Comparison of ENCODE assay signal across 1 cellular context in the genomic region with DNA sequence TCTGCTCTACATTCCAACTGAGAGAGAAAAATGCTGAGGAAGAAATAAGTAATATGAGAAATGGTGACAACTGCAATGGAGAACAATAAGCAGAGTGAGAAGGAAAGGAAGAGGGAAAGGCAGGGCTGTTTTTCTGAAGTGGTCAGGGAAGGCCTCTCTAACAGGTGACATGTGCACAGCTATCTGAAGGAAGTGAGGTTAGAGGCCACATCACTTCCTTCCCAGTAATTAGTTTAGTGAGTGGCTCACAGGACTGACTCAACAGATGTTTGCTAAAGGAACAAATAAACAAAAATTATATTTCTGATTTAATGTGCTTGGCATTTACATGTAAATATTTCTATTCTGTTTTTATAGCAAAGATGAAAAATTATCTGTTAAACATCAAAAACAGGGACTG.
TF ChIP-seq lines count a peak whose summit lies in the region.

No MANE protein-coding gene starts in this region.

TF ChIP-seq in K562, 482 proteins besides CTCF, POLR2A, EP300 and RAD21 (continued from another document):
- TF ChIP-seq, protein P1, sequence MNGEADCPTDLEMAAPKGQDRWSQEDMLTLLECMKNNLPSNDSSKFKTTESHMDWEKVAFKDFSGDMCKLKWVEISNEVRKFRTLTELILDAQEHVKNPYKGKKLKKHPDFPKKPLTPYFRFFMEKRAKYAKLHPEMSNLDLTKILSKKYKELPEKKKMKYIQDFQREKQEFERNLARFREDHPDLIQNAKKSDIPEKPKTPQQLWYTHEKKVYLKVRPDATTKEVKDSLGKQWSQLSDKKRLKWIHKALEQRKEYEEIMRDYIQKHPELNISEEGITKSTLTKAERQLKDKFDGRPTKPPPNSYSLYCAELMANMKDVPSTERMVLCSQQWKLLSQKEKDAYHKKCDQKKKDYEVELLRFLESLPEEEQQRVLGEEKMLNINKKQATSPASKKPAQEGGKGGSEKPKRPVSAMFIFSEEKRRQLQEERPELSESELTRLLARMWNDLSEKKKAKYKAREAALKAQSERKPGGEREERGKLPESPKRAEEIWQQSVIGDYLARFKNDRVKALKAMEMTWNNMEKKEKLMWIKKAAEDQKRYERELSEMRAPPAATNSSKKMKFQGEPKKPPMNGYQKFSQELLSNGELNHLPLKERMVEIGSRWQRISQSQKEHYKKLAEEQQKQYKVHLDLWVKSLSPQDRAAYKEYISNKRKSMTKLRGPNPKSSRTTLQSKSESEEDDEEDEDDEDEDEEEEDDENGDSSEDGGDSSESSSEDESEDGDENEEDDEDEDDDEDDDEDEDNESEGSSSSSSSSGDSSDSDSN (IDR thresholded peaks at IDR 0.05; ENCODE audit: borderline replicate concordance in 1 of 2, low read depth in 2 of 2, low read length in 2 of 2): no peak
- TF ChIP-seq EP400 (IDR thresholded peaks at IDR 0.05) (peak; percentile 45; the same call in 1 of the 2 replicates), TAL1 (IDR thresholded peaks at IDR 0.05) (no peak), POLR2H (tag; IDR thresholded peaks at IDR 0.05; ENCODE audit: low read depth) (no peak), CCNT2 (IDR thresholded peaks at IDR 0.05; ENCODE audit: borderline replicate concordance, extremely low read depth, insufficient read length, low read depth, low read length) (no peak), ZNF561 (CRISPR knock-in tag; conservative IDR thresholded peaks at IDR 0.05) (no peak), ZSCAN32 (CRISPR knock-in tag; IDR thresholded peaks at IDR 0.05) (no peak), SREBF2 (CRISPR knock-in tag; IDR thresholded peaks at IDR 0.05) (no peak), CHD4 (IDR thresholded peaks at IDR 0.05; ENCODE audit: insufficient read depth, insufficient replicate concordance, low read depth, low read length, poor library complexity, severe bottlenecking) (no peak), EZH2 (IDR thresholded peaks at IDR 0.05; ENCODE audit: borderline replicate concordance, low read depth, low read length) (no peak), NR2C1 (IDR thresholded peaks at IDR 0.05) (no peak), NR2C1 (tag; IDR thresholded peaks at IDR 0.05) (0 out of 2 replicates have a peak, but pooled peaks have one; percentile 11)
